ENCODE assay signal across 1 cellular context in the genomic region with DNA sequence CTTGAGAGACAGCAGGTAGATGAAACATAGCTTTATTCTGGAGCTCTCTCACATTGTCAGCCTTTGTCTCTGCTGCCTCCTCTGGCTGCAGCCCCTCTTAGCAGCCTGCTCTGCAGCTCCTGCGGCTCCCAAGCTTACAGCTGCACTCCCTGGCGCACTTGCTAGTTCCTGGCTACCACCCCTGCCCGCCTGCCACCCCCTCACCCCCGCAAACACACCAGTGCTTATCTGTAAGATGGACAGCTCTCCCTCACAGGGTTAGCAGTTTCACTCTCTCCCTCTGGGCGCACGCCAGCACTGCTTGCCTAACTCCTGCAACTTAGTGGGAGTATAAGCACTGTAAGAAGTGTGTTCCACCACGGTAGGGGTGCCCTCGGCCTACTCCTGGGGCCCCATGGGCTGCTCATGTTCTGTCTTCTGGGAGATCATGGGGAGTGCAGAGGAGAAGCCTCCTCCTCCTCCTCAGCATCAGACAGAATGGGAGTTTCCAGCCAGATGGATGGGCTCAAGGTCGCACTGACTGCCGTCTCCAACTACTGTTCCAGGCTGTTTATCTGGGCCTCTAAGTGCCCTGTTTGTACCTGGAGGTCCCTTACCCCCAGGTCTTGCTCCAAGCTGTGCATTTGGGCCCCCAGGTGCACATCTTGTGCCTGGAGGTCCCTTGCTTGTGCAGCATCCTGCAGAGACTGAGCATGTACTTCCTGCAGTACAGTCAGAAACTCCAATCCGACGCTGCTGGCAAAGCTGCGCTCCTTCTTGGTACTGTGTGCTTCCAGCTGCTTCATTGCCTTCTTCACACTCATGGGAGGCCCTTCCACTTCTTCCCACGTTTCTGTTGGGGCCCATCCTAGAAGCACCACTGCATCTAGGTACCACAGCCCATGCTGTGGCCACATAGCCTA.
TF ChIP-seq lines count a peak whose summit lies in the region.

No MANE protein-coding gene starts in this region.

TF ChIP-seq in K562, 482 proteins besides CTCF, POLR2A, EP300 and RAD21:
- TF ChIP-seq SIN3A (IDR thresholded peaks at IDR 0.05; ENCODE audit: borderline replicate concordance in 2 of 2, control insufficient read depth in 1 of 2, low read depth in 2 of 2, low read length in 2 of 2) (no peak), GATAD2A (IDR thresholded peaks at IDR 0.05) (no peak), PYGO2 (tag; IDR thresholded peaks at IDR 0.05) (no peak), HIVEP1 (CRISPR knock-in tag; IDR thresholded peaks at IDR 0.05) (no peak), SLC30A9 (CRISPR knock-in tag; IDR thresholded peaks at IDR 0.05) (no peak), NRF1 (conservative IDR thresholded peaks at IDR 0.05 in 1 of 2, IDR thresholded peaks at IDR 0.05 in 1 of 2) (no peak), MEF2A (IDR thresholded peaks at IDR 0.05; ENCODE audit: control insufficient read depth, low read depth, low read length) (no peak), NR2F6 (CRISPR knock-in tag; IDR thresholded peaks at IDR 0.05) (no peak), HDGF (IDR thresholded peaks at IDR 0.05) (no peak)
- TF ChIP-seq, protein P1, sequence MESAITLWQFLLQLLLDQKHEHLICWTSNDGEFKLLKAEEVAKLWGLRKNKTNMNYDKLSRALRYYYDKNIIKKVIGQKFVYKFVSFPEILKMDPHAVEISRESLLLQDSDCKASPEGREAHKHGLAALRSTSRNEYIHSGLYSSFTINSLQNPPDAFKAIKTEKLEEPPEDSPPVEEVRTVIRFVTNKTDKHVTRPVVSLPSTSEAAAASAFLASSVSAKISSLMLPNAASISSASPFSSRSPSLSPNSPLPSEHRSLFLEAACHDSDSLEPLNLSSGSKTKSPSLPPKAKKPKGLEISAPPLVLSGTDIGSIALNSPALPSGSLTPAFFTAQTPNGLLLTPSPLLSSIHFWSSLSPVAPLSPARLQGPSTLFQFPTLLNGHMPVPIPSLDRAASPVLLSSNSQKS (CRISPR knock-in tag; IDR thresholded peaks at IDR 0.05), result no peak
